ENCODE assay signal across 10 cellular contexts in the genomic region with DNA sequence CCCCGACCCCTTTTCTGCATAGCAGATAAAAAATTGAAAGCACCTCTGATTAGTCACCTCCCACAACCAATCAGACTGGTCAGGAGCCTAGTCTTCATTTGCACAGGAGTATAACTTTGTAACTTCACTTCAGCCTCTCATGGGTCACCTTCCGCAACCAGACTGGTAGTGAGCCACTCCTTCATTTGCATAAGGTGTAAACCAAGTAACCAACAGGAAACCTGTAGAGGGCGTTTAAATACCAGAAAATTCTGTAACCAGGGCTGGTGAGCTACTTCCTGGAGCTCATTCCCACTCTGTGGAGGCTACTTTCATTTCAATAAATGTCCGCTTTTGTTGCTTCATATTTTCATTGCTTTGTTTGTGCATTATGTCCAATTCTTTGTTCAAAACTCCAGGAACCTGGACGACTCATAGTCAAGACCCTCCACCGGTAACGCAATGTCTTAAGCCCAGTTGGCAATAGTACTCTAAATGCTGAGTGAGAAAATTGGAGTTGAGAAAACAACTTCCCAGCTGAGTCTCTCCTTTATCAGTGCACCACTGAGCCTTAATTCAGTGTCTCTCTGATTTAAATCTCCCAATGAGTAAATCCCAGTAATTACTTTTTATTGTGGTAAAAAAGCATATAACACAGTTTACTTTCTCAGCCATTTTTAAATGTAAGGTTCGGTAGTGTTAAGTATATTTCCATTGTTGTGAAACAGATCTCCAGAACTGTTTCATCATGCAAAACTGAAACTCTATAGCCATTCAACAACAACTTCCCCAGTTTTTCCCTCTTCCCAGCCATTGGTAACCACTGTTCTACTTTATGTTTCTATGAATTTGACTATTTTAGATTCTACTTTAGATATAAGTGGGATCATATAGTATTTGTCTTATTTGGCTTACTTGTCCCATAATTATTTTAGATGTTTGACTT.
A peak's percentile ranks its signal among the peaks of the same experiment; 100 is the strongest.
DNase-seq lines count a peak whose midpoint lies in the region; ATAC-seq and TF ChIP-seq lines count a peak whose summit lies in the region.
"Had no signal": no experiment of that assay in that cellular context is flagged by ENCODE, and none has a peak within 500 bp of the region (broad histone marks: within the 10 kb centered on the region; RNA-seq: fewer than 3 reads in every experiment).

No MANE protein-coding gene starts in this region.

- in situ Hi-C loops in SK-MEL-5 (cut with HindIII; ENCODE audit: low pct_unique_long_range_greater_than_20kb, low sequenced_read_pairs) = no loop called here

- TF ChIP-seq CTCF in stomach (IDR thresholded peaks at IDR 0.05) (no peak), dorsolateral prefrontal cortex (IDR thresholded peaks at IDR 0.05 in 54 of 56, conservative IDR thresholded peaks at IDR 0.05 in 2 of 56; ENCODE audit: low read depth in 1 of 56, partially characterized antibody in 56 of 56) (no peak)

- TF ChIP-seq EP300 in stomach (IDR thresholded peaks at IDR 0.05) = no peak

- DNase-seq in ELF-1 (ENCODE audit: low read depth, low spot score) (peak; percentile 15), SK-MEL-5 (ENCODE audit: low read depth, low spot score) (peak; percentile 73), iPS-NIHi7 (ENCODE audit: extremely low spot score) (peak; percentile 60), stomach (no peak), dorsolateral prefrontal cortex (no peak), SK-N-DZ (ENCODE audit: low spot score) (no peak)
- DNase-seq: activated naive CD4-positive, alpha-beta T cell treated with anti-CD3 and anti-CD28 coated beads for 36 hours; Kasumi-1 had no signal

- whole genome bisulfite sequencing in stomach, 5 donors = 74 to 82% (median 74%) methylated on average over 8 of the region's 8 CpGs

- intact Hi-C loops in stomach (cut with DNase I; ENCODE audit: low total_unique reads) (no loop called here), dorsolateral prefrontal cortex (cut with DNase I) (no loop called here)

- H3K36me3 ChIP-seq in stomach = no peaks in the 10 kb centered on the region

- H3K27ac ChIP-seq in stomach (no peak overlapping the region), dorsolateral prefrontal cortex (no peak overlapping the region)

- H3K4me3 ChIP-seq in stomach = no peak overlapping the region
- no peak overlapping the region for H3K4me3 ChIP-seq in dorsolateral prefrontal cortex

- no peaks in the 10 kb centered on the region for H3K4me1 ChIP-seq in stomach

- H3K27me3 ChIP-seq in stomach (no peaks in the 10 kb centered on the region), dorsolateral prefrontal cortex (peaks cover 0 to 3% (median 0%) of the 10 kb centered on the region in 45 donors)

- ATAC-seq in HG03342 (IDR thresholded peaks at IDR 0.05; ENCODE audit: unreplicated experiment) (peak; percentile 77), GM19463 (IDR thresholded peaks at IDR 0.05; ENCODE audit: unreplicated experiment) (no peak)

- TF ChIP-seq POLR2A in stomach (IDR thresholded peaks at IDR 0.05) = no peak

- no peaks in the 10 kb centered on the region for H3K9me3 ChIP-seq in stomach

Comparison
In these comparisons a context has a peak if more than half of its experiments do, and no peak if none do; other contexts are left out.
1. DNase-seq: peak in ELF-1 (single experiment), SK-MEL-5 (single experiment) and iPS-NIHi7 (single experiment); none in stomach (single experiment), dorsolateral prefrontal cortex (0 of 10) and SK-N-DZ (single experiment).